ENCODE assay signal across 19 cellular contexts in the genomic region with DNA sequence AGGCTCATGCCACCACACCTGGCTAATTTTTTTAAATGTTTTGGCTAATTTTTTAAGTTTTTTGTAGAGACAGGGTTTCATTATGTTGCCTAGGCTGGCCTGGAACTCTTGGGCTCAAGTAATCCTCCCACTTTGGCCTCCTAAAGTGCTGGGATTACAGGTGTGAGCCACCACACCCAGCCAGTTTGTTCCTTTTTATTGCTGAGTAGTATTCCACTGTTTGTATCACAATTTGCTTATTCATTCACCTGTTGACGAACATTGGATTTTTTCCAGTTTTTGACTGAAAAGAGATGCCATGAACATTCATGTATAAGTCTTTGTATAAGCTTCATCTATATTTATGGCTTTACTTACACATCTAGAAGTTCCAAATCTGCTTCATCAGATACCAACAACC. TPM values are rescaled to one million over a fixed set of nuclear protein-coding genes. Genes with fewer than 3 reads are reported as not detected.
A peak's percentile ranks its signal among the peaks of the same experiment; 100 is the strongest.
DNase-seq lines count a peak whose midpoint lies in the region; ATAC-seq and TF ChIP-seq lines count a peak whose summit lies in the region.
"Had no signal": no experiment of that assay in that cellular context is flagged by ENCODE, and none has a peak within 500 bp of the region (broad histone marks: within the 10 kb centered on the region; RNA-seq: fewer than 3 reads in every experiment).

No MANE protein-coding gene starts in this region.

- H3K9me3 ChIP-seq in breast epithelium = no peaks in the 10 kb centered on the region
- H3K9me3 ChIP-seq: HAP-1 had no signal

- H3K4me3 ChIP-seq in breast epithelium = no peak overlapping the region
- H3K4me3 ChIP-seq: GM23338, HAP-1 had no signal

- CTCF ChIA-PET in activated CD8-positive, alpha-beta memory T cell treated with anti-CD3 and anti-CD28 coated beads, Interleukin-2, amount 10 ng/mL, durations not matched to agents 7 days and 5 days (lab: Charles Lee) = interaction anchor here (1.4 to 9.4 kb wide), 2 partner anchors 112 to 168 kb away, joined by 3 to 183 read pairs; no protein-coding TSS in a partner anchor

- H3K27ac Mint-ChIP-seq in activated CD8-positive, alpha-beta memory T cell treated with anti-CD3 and anti-CD28 coated beads, Interleukin-2, amount 10 ng/mL, durations not matched to agents 7 days and 5 days = no peak overlapping the region
- peak overlapping the region; percentile 38 to 62 for H3K27ac Mint-ChIP-seq in natural killer cell
- no peak overlapping the region for H3K27ac Mint-ChIP-seq in natural killer cell treated with Interleukin-12 subunit alpha and Interleukin-12 subunit beta and Interleukin-15 and Interleukin-18, amount 100 ng/mL, for 72 hours
- no peak overlapping the region for H3K27ac Mint-ChIP-seq in activated T-helper 1 cell treated with anti-CD3 and anti-CD28 coated beads, Interleukin-12 subunit alpha, Interleukin-12 subunit beta, Interleukin-2, Interleukin-4 antibody, amounts not matched to agents 30 ng/mL and 10 ng/mL and 1 ng/mL, durations not matched to agents 14 hours and 24 hours and 36 hours
- H3K27ac Mint-ChIP-seq: GM23338 had no signal

- peaks cover 70% of the 10 kb centered on the region for H3K4me1 Mint-ChIP-seq in activated CD8-positive, alpha-beta memory T cell treated with anti-CD3 and anti-CD28 coated beads, Interleukin-2, amount 10 ng/mL, durations not matched to agents 7 days and 5 days
- peaks cover 66 to 70% of the 10 kb centered on the region in 2 donors for H3K4me1 Mint-ChIP-seq in natural killer cell
- peaks cover 52 to 58% of the 10 kb centered on the region in 2 donors for H3K4me1 Mint-ChIP-seq in natural killer cell treated with Interleukin-12 subunit alpha and Interleukin-12 subunit beta and Interleukin-15 and Interleukin-18, amount 100 ng/mL, for 72 hours (ENCODE audit: low read depth in 2 of 2)
- peaks cover 65% of the 10 kb centered on the region for H3K4me1 Mint-ChIP-seq in activated T-helper 1 cell treated with anti-CD3 and anti-CD28 coated beads, Interleukin-12 subunit alpha, Interleukin-12 subunit beta, Interleukin-2, Interleukin-4 antibody, amounts not matched to agents 30 ng/mL and 10 ng/mL and 1 ng/mL, durations not matched to agents 14 hours and 24 hours and 36 hours (ENCODE audit: low read depth)

- H3K4me1 ChIP-seq in breast epithelium = no peaks in the 10 kb centered on the region

- H3K9me3 Mint-ChIP-seq in activated CD8-positive, alpha-beta memory T cell treated with anti-CD3 and anti-CD28 coated beads, Interleukin-2, amount 10 ng/mL, durations not matched to agents 7 days and 5 days (ENCODE audit: low read depth) = no peaks in the 10 kb centered on the region
- H3K9me3 Mint-ChIP-seq in natural killer cell = no peaks in the 10 kb centered on the region
- no peaks in the 10 kb centered on the region for H3K9me3 Mint-ChIP-seq in natural killer cell treated with Interleukin-12 subunit alpha and Interleukin-12 subunit beta and Interleukin-15 and Interleukin-18, amount 100 ng/mL, for 72 hours
- no peaks in the 10 kb centered on the region for H3K9me3 Mint-ChIP-seq in activated T-helper 1 cell treated with anti-CD3 and anti-CD28 coated beads, Interleukin-12 subunit alpha, Interleukin-12 subunit beta, Interleukin-2, Interleukin-4 antibody, amounts not matched to agents 30 ng/mL and 10 ng/mL and 1 ng/mL, durations not matched to agents 14 hours and 24 hours and 36 hours

- TF ChIP-seq POLR2A in breast epithelium (IDR thresholded peaks at IDR 0.05) = no peak

- H3K4me3 Mint-ChIP-seq in activated CD8-positive, alpha-beta memory T cell treated with anti-CD3 and anti-CD28 coated beads, Interleukin-2, amount 10 ng/mL, durations not matched to agents 7 days and 5 days = peak overlapping the region; percentile 96
- H3K4me3 Mint-ChIP-seq in natural killer cell = no peak overlapping the region
- no peak overlapping the region for H3K4me3 Mint-ChIP-seq in natural killer cell treated with Interleukin-12 subunit alpha and Interleukin-12 subunit beta and Interleukin-15 and Interleukin-18, amount 100 ng/mL, for 72 hours
- H3K4me3 Mint-ChIP-seq in activated T-helper 1 cell treated with anti-CD3 and anti-CD28 coated beads, Interleukin-12 subunit alpha, Interleukin-12 subunit beta, Interleukin-2, Interleukin-4 antibody, amounts not matched to agents 30 ng/mL and 10 ng/mL and 1 ng/mL, durations not matched to agents 14 hours and 24 hours and 36 hours = peak overlapping the region; percentile 49
- H3K4me3 Mint-ChIP-seq: GM23338 had no signal

- ATAC-seq in activated CD8-positive, alpha-beta memory T cell treated with anti-CD3 and anti-CD28 coated beads, Interleukin-2, amount 10 ng/mL, durations not matched to agents 7 days and 5 days = no peak
- ATAC-seq in natural killer cell = no peak
- ATAC-seq in natural killer cell treated with Interleukin-12 subunit alpha and Interleukin-12 subunit beta and Interleukin-15 and Interleukin-18, amount 100 ng/mL, for 72 hours = no peak
- ATAC-seq: GM23338 had no signal

- no peaks in the 10 kb centered on the region for H3K36me3 ChIP-seq in breast epithelium

- no peak for DNase-seq in activated CD8-positive, alpha-beta memory T cell treated with anti-CD3 and anti-CD28 coated beads, Interleukin-2, amount 10 ng/mL, durations not matched to agents 7 days and 5 days
- no peak for DNase-seq in activated CD8-positive, alpha-beta memory T cell treated with anti-CD3 and anti-CD28 coated beads, Interleukin-2, amount 50 U/mL, for 48 hours
- no peak for DNase-seq in natural killer cell
- no peak for DNase-seq in natural killer cell treated with Interleukin-12 subunit alpha and Interleukin-12 subunit beta and Interleukin-15 and Interleukin-18, amount 100 ng/mL, for 72 hours (ENCODE audit: low spot score)
- DNase-seq in activated T-helper 1 cell treated with anti-CD3 and anti-CD28 coated beads, Interleukin-12 subunit alpha, Interleukin-12 subunit beta, Interleukin-2, Interleukin-4 antibody, amounts not matched to agents 30 ng/mL and 10 ng/mL and 1 ng/mL, durations not matched to agents 14 hours and 24 hours and 36 hours (ENCODE audit: low spot score) = no peak
- DNase-seq in AG08396 (ENCODE audit: low spot score) = no peak
- no peak for DNase-seq in breast epithelium (ENCODE audit: low spot score in 2 of 2)
- DNase-seq: ACHN, C1 segment of cervical spinal cord, KBM-7, NCI-H1092, NCI-H1436, NCI-H187 treated with DMSO at 0.1 percent for 48 hours, NCI-H2107, NCI-H446 treated with DMSO at 0.1 percent for 48 hours, NCI-H526 treated with DMSO at 0.1 percent for 48 hours, OCI-M1 had no signal

- H3K27ac ChIP-seq in breast epithelium = no peak overlapping the region

- no peaks in the 10 kb centered on the region for H3K27me3 ChIP-seq in breast epithelium

- intact Hi-C loops in natural killer cell (cut with micrococcal nuclease) = no loop called here
- intact Hi-C loops in activated T-helper 1 cell treated with anti-CD3 and anti-CD28 coated beads, Interleukin-12 subunit alpha, Interleukin-12 subunit beta, Interleukin-2, Interleukin-4 antibody, amounts not matched to agents 30 ng/mL and 10 ng/mL and 1 ng/mL, durations not matched to agents 14 hours and 24 hours and 36 hours (cut with micrococcal nuclease) = no loop called here
- intact Hi-C loops in breast epithelium (cut with DNase I; ENCODE audit: low total_unique reads) = no loop called here

- peaks cover 76% of the 10 kb centered on the region for H3K36me3 Mint-ChIP-seq in activated CD8-positive, alpha-beta memory T cell treated with anti-CD3 and anti-CD28 coated beads, Interleukin-2, amount 10 ng/mL, durations not matched to agents 7 days and 5 days
- no peaks in the 10 kb centered on the region for H3K36me3 Mint-ChIP-seq in natural killer cell
- H3K36me3 Mint-ChIP-seq in natural killer cell treated with Interleukin-12 subunit alpha and Interleukin-12 subunit beta and Interleukin-15 and Interleukin-18, amount 100 ng/mL, for 72 hours = peaks cover 23% of the 10 kb centered on the region
- peaks cover 54% of the 10 kb centered on the region for H3K36me3 Mint-ChIP-seq in activated T-helper 1 cell treated with anti-CD3 and anti-CD28 coated beads, Interleukin-12 subunit alpha, Interleukin-12 subunit beta, Interleukin-2, Interleukin-4 antibody, amounts not matched to agents 30 ng/mL and 10 ng/mL and 1 ng/mL, durations not matched to agents 14 hours and 24 hours and 36 hours (ENCODE audit: low read depth)

- no peak for TF ChIP-seq CTCF in natural killer cell (IDR thresholded peaks at IDR 0.05)
- no peak for TF ChIP-seq CTCF in breast epithelium (IDR thresholded peaks at IDR 0.05)

- H3K27me3 Mint-ChIP-seq in activated CD8-positive, alpha-beta memory T cell treated with anti-CD3 and anti-CD28 coated beads, Interleukin-2, amount 10 ng/mL, durations not matched to agents 7 days and 5 days = no peaks in the 10 kb centered on the region
- H3K27me3 Mint-ChIP-seq in natural killer cell (ENCODE audit: low read depth in 2 of 2) = no peaks in the 10 kb centered on the region
- no peaks in the 10 kb centered on the region for H3K27me3 Mint-ChIP-seq in natural killer cell treated with Interleukin-12 subunit alpha and Interleukin-12 subunit beta and Interleukin-15 and Interleukin-18, amount 100 ng/mL, for 72 hours
- no peaks in the 10 kb centered on the region for H3K27me3 Mint-ChIP-seq in activated T-helper 1 cell treated with anti-CD3 and anti-CD28 coated beads, Interleukin-12 subunit alpha, Interleukin-12 subunit beta, Interleukin-2, Interleukin-4 antibody, amounts not matched to agents 30 ng/mL and 10 ng/mL and 1 ng/mL, durations not matched to agents 14 hours and 24 hours and 36 hours (ENCODE audit: insufficient read depth)

RNA-seq across cellular contexts. Expression of a gene that starts 5.3 kb away (rescaled TPM):
- 100 to 1,000 TPM; 134 to 186 TPM for total RNA-seq in activated CD8-positive, alpha-beta memory T cell treated with anti-CD3 and anti-CD28 coated beads, Interleukin-2, amount 10 ng/mL, durations not matched to agents 7 days and 5 days
- 10 to 100 TPM; 32.6 to 73.9 (median 52.7) TPM for total RNA-seq in natural killer cell
- total RNA-seq in natural killer cell treated with Interleukin-12 subunit alpha and Interleukin-12 subunit beta and Interleukin-15 and Interleukin-18, amount 100 ng/mL, for 72 hours = 10 to 100 TPM; 57.9 to 67.1 TPM
- total RNA-seq in activated T-helper 1 cell treated with anti-CD3 and anti-CD28 coated beads, Interleukin-12 subunit alpha, Interleukin-12 subunit beta, Interleukin-2, Interleukin-4 antibody, amounts not matched to agents 30 ng/mL and 10 ng/mL and 1 ng/mL, durations not matched to agents 14 hours and 24 hours and 36 hours = 55.1 and 61.0 TPM in 2 replicates
- 10 to 100 TPM; 33.4 to 49.0 (median 37.0) TPM for total RNA-seq in breast epithelium

Comparison
In these comparisons a context has a peak if more than half of its experiments do, and no peak if none do; other contexts are left out.
1. H3K27ac Mint-ChIP-seq: peak in natural killer cell (2 of 2); none in activated CD8-positive, alpha-beta memory T cell treated with anti-CD3 and anti-CD28 coated beads, Interleukin-2, amount 10 ng/mL, durations not matched to agents 7 days and 5 days (single experiment), natural killer cell treated with Interleukin-12 subunit alpha and Interleukin-12 subunit beta and Interleukin-15 and Interleukin-18, amount 100 ng/mL, for 72 hours (0 of 2) and activated T-helper 1 cell treated with anti-CD3 and anti-CD28 coated beads, Interleukin-12 subunit alpha, Interleukin-12 subunit beta, Interleukin-2, Interleukin-4 antibody, amounts not matched to agents 30 ng/mL and 10 ng/mL and 1 ng/mL, durations not matched to agents 14 hours and 24 hours and 36 hours (single experiment).
2. H3K4me3 Mint-ChIP-seq: peak in activated CD8-positive, alpha-beta memory T cell treated with anti-CD3 and anti-CD28 coated beads, Interleukin-2, amount 10 ng/mL, durations not matched to agents 7 days and 5 days (single experiment) and activated T-helper 1 cell treated with anti-CD3 and anti-CD28 coated beads, Interleukin-12 subunit alpha, Interleukin-12 subunit beta, Interleukin-2, Interleukin-4 antibody, amounts not matched to agents 30 ng/mL and 10 ng/mL and 1 ng/mL, durations not matched to agents 14 hours and 24 hours and 36 hours (single experiment); none in natural killer cell (single experiment) and natural killer cell treated with Interleukin-12 subunit alpha and Interleukin-12 subunit beta and Interleukin-15 and Interleukin-18, amount 100 ng/mL, for 72 hours (single experiment).